8 cellular contexts compared by ENCODE assay signal in genomic region chr11:110011595-110011994, GRCh38.
"Had no signal": no experiment of that assay in that cellular context is flagged by ENCODE, and none has a peak within 500 bp of the region (broad histone marks: within the 10 kb centered on the region; RNA-seq: fewer than 3 reads in every experiment).

No MANE protein-coding gene starts in this region.

- H3K4me3 ChIP-seq: GM23338 had no signal

- ATAC-seq: GM23338 had no signal

- FAIRE-seq: H1, H54, HTR-8/SVneo had no signal

- H3K9ac ChIP-seq: KMS-11 had no signal

- H3K4me1 Mint-ChIP-seq: GM23338, H9 had no signal

- DNase-seq: H9, HCEC 1CT, KBM-7 had no signal

- H3K4me3 Mint-ChIP-seq: GM23338, H9 had no signal

- H2AFZ ChIP-seq: GM23338 had no signal

- H3K27ac Mint-ChIP-seq: GM23338, H9 had no signal

- H3K27ac ChIP-seq: KMS-11 had no signal

- H3K4me2 ChIP-seq: GM23338, KMS-11 had no signal
